Comparison of ENCODE assay signal across 24 cellular contexts in the genomic region with DNA sequence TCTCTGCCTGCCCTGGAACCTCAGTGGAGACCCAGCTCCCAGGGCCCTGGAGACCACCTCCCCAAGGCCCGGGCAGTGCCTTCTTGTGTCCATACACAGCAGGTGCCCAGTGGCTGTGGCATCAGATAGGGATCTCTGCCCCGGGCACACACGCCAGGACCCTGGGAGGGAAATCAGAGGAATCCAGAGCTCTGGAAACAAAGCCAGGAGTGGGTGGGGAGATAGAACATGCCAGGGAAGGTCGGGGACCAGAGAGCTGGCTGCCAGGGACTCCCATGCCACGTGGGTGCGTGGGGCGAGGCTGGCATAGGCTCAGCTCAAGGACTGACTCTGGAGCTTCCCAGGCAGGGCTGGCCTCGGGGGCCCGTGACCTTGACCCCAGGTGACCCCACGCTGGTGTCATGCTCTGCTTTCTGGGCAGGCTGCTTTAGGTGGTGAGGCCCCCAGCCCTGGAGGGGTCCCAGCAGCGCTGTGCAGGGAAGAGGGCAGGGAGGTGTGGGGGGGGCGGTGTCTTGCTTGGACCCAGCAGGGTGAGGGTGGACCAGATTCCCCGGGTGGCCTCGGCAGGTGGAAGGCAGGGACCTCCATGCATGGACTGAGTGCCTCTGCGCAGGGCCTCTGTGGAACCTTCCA. TPM values are rescaled to one million over a fixed set of nuclear protein-coding genes. Genes with fewer than 3 reads are reported as not detected.
DNase-seq lines count a peak whose midpoint lies in the region; ATAC-seq and TF ChIP-seq lines count a peak whose summit lies in the region.
"Had no signal": no experiment of that assay in that cellular context is flagged by ENCODE, and none has a peak within 500 bp of the region (broad histone marks: within the 10 kb centered on the region; RNA-seq: fewer than 3 reads in every experiment).

No MANE protein-coding gene starts in this region.

- no peak overlapping the region for H3K4me2 ChIP-seq in neuronal stem cell (ENCODE audit: insufficient read depth, low read length, poor library complexity, severe bottlenecking)
- H3K4me2 ChIP-seq: KMS-11 had no signal

- H3K9me3 ChIP-seq in heart left ventricle (no peaks in the 10 kb centered on the region), neuronal stem cell (replicated peaks in 1 of 2; ENCODE audit: control insufficient read depth in 2 of 2, insufficient read depth in 1 of 2, low read depth in 1 of 2, low read length in 2 of 2) (peaks cover 0 to 6% of the 10 kb centered on the region in 2 donors)

- H2BK5ac ChIP-seq in neuronal stem cell (ENCODE audit: low read length), result no peak overlapping the region

- H3K27me3 ChIP-seq in heart left ventricle (peaks cover 0 to 15% (median 0%) of the 10 kb centered on the region in 9 donors), neuronal stem cell (ENCODE audit: control insufficient read depth in 3 of 3, insufficient read depth in 3 of 3, low read depth in 1 of 3, low read length in 3 of 3) (peaks cover 0 to 47% (median 0%) of the 10 kb centered on the region in 3 experiments)

- no peak for TF ChIP-seq POLR2A in heart left ventricle (IDR thresholded peaks at IDR 0.05)

- peak; percentile 31 for ATAC-seq in Right ventricle myocardium inferior
- ATAC-seq in heart left ventricle, result peak; percentile 11 to 58 (median 31)
- ATAC-seq in HG03025 (IDR thresholded peaks at IDR 0.05; ENCODE audit: low FRiP score, unreplicated experiment), result no peak
- ATAC-seq: GM12878, PC-3 had no signal

- H2BK15ac ChIP-seq in neuronal stem cell (ENCODE audit: low read length), result peak overlapping the region; percentile 49

- no peak overlapping the region for H2AFZ ChIP-seq in neuronal stem cell (ENCODE audit: low read length)

- H3K4me1 ChIP-seq in heart left ventricle, result peaks cover 0 to 39% (median 24%) of the 10 kb centered on the region in 12 donors
- H3K4me1 ChIP-seq in neuronal stem cell (ENCODE audit: control insufficient read depth in 2 of 2, insufficient read depth in 1 of 2, low read depth in 1 of 2, low read length in 2 of 2), result peaks cover 0 to 4% of the 10 kb centered on the region in 2 donors

- peak overlapping the region; percentile 41 for H2BK12ac ChIP-seq in neuronal stem cell (ENCODE audit: low read length)

- H4K91ac ChIP-seq in neuronal stem cell (ENCODE audit: low read depth, low read length, poor library complexity), result no peak overlapping the region

- H4K8ac ChIP-seq in neuronal stem cell (ENCODE audit: low read depth, low read length), result peak overlapping the region; percentile 43

- intact Hi-C loops in Right ventricle myocardium inferior (cut with DNase I) (loop anchor here (5.0 kb wide), 1 partner anchor 191 kb away; the partner anchor contains the start of gene ADRM1), cardiac septum (cut with DNase I) (no loop called here), heart left ventricle (cut with DNase I) (loop anchor here in 7 of 10 donors (10.0 kb wide), 3 partner anchors 79 to 199 kb away; partner anchors contain the start of gene ADRM1 (in 5 of the 7))

- H3K4me3 ChIP-seq in heart left ventricle (no peak overlapping the region), neuronal stem cell (ENCODE audit: low read length in 2 of 2) (peak overlapping the region in 1 of 2 donors; percentile 38)
- H3K4me3 ChIP-seq: GM12878 had no signal

- peaks cover 2% of the 10 kb centered on the region for H3K79me1 ChIP-seq in neuronal stem cell (ENCODE audit: low read depth, low read length)

- no peak overlapping the region for H2BK120ac ChIP-seq in neuronal stem cell (ENCODE audit: low read depth, low read length)

- H3K4ac ChIP-seq in neuronal stem cell (ENCODE audit: low read length), result no peak overlapping the region

- 68 to 89% (median 77%) methylated on average over 10 to 15 of the region's 15 CpGs for WGBS in heart left ventricle, 4 donors
- no CpG with 5 or more reads among the region's 15 CpGs for WGBS in neuronal stem cell (ENCODE audit: extremely low coverage in 2 of 2, insufficient read length in 2 of 2, insufficient replicate concordance in 1 of 2), 2 donors

- TF ChIP-seq CTCF in heart left ventricle (IDR thresholded peaks at IDR 0.05), result no peak

- H3K36me3 ChIP-seq in heart left ventricle, result no peaks in the 10 kb centered on the region
- no peaks in the 10 kb centered on the region for H3K36me3 ChIP-seq in neuronal stem cell (replicated peaks in 1 of 2; ENCODE audit: control insufficient read depth in 2 of 2, insufficient read depth in 2 of 2, low read length in 2 of 2)

- H3K27ac ChIP-seq in heart left ventricle (peak overlapping the region in 2 of 12 donors; percentile 32 to 34), neuronal stem cell (replicated peaks; ENCODE audit: low read length) (no peak overlapping the region)
- H3K27ac ChIP-seq: KMS-11 had no signal

- peak overlapping the region; percentile 91 for H3K23ac ChIP-seq in neuronal stem cell (ENCODE audit: low read depth, low read length, poor library complexity)

- H3K18ac ChIP-seq in neuronal stem cell (ENCODE audit: low read length), result peak overlapping the region; percentile 57

- DNase-seq in Right ventricle myocardium inferior (ENCODE audit: missing footprints), result no peak
- no peak for DNase-seq in cardiac septum (ENCODE audit: low spot score)
- peak in 2 of 5 donors; percentile 39 to 51 for DNase-seq in heart left ventricle
- no peak for DNase-seq in neuronal stem cell (ENCODE audit: low spot score)
- DNase-seq in activated CD4-positive, alpha-beta T cell treated with anti-CD3 and anti-CD28 coated beads for 48 hours, result no peak
- DNase-seq in effector CD4-positive, alpha-beta T cell, result no peak
- DNase-seq in MV-4-11 (lab: John Stamatoyannopoulos, UW), result no peak
- DNase-seq: 8988T; Calu3; CD4-positive, alpha-beta memory T cell; DMS53; EL; HFFc6; NCI-H1417 treated with DMSO at 0.1 percent for 48 hours; NCI-H1930; NCI-H226; NCI-H524; PC-3; RPMI8226 had no signal

- H2AK5ac ChIP-seq in neuronal stem cell (ENCODE audit: low read depth, low read length), result peak overlapping the region; percentile 81

- H3K9ac ChIP-seq in neuronal stem cell (ENCODE audit: low read depth, low read length, poor library complexity), result no peak overlapping the region
- H3K9ac ChIP-seq: KMS-11 had no signal

- H3K14ac ChIP-seq in neuronal stem cell (ENCODE audit: low read length), result no peak overlapping the region

RNA-seq across cellular contexts. Expression of gene GATA5, which starts 17.6 kb away (rescaled TPM):
- total RNA-seq in Right ventricle myocardium inferior, result 1.7 TPM
- 1.0 TPM for total RNA-seq in cardiac septum
- total RNA-seq in heart left ventricle, result 1 to 10 TPM in 4 of 9 donors, under 1 TPM in 5; 0.21 to 7.4 (median 0.83) TPM
- polyA plus RNA-seq in heart left ventricle, result 1 to 10 TPM in 1 of 2 donors, under 1 TPM in 1; 0.98 to 1.6 TPM
- polyA plus RNA-seq in neuronal stem cell (2013, experiment 1 of 2), result 0.08 TPM
- polyA plus RNA-seq in neuronal stem cell (2013, experiment 2 of 2), result 0.11 TPM
- total RNA-seq: Calu3; CD4-positive, alpha-beta memory T cell; GM12878; HFFc6; M059J had no signal
- polyA plus RNA-seq: AG04450; CD4-positive, alpha-beta memory T cell; GM12878 had no signal
